9 cellular contexts compared by ENCODE assay signal in genomic region chr1:93347319-93347899, GRCh38. TPM values are rescaled to one million over a fixed set of nuclear protein-coding genes. Genes with fewer than 3 reads are reported as not detected.
DNase-seq lines count a peak whose midpoint lies in the region; ATAC-seq and TF ChIP-seq lines count a peak whose summit lies in the region.
"Had no signal": no experiment of that assay in that cellular context is flagged by ENCODE, and none has a peak within 500 bp of the region (broad histone marks: within the 10 kb centered on the region; RNA-seq: fewer than 3 reads in every experiment).

No MANE protein-coding gene starts in this region.

- H3K36me3 ChIP-seq in RWPE2 (ENCODE audit: low read depth): peaks cover 42% of the 10 kb centered on the region
- H3K36me3 ChIP-seq in fibroblast of lung (ENCODE audit: control insufficient read depth, insufficient read depth, low read length): no peaks in the 10 kb centered on the region
- H3K36me3 ChIP-seq in rectal smooth muscle tissue (ENCODE audit: control insufficient read depth, insufficient read depth, low read length): no peaks in the 10 kb centered on the region

- H3K4me1 ChIP-seq in RWPE2 (ENCODE audit: insufficient read depth, poor library complexity, severe bottlenecking) (peaks cover 39% of the 10 kb centered on the region), fibroblast of lung (ENCODE audit: control insufficient read depth, extremely low read depth, insufficient read depth, low read length) (peaks cover 2% of the 10 kb centered on the region), rectal smooth muscle tissue (ENCODE audit: control insufficient read depth, insufficient read depth, low read length) (no peaks in the 10 kb centered on the region)

- DNase-seq in RWPE2 (ENCODE audit: low spot score) (no peak), fibroblast of lung (ENCODE audit: low read depth in 2 of 2) (no peak), COR-L47 (lab: John Stamatoyannopoulos, UW) (no peak), retina (no peak)
- no peak for DNase-seq in stimulated activated naive CD4-positive, alpha-beta T cell (lab: John Stamatoyannopoulos, UW)
- DNase-seq: activated gamma-delta T cell had no signal

- peaks cover 68% of the 10 kb centered on the region for H3K79me2 ChIP-seq in fibroblast of lung (ENCODE audit: control insufficient read depth, insufficient read depth, low read length)

- peak overlapping the region; percentile 94 for H3K4me2 ChIP-seq in fibroblast of lung (ENCODE audit: extremely low read depth, insufficient read depth, low read length)

- H3K9me3 ChIP-seq in RWPE2 (ENCODE audit: severe bottlenecking): no peaks in the 10 kb centered on the region
- no peaks in the 10 kb centered on the region for H3K9me3 ChIP-seq in fibroblast of lung (ENCODE audit: control insufficient read depth, insufficient read depth, low read depth, low read length)

- no peaks in the 10 kb centered on the region for H3K27me3 ChIP-seq in RWPE2 (ENCODE audit: insufficient read depth, poor library complexity, severe bottlenecking)
- no peaks in the 10 kb centered on the region for H3K27me3 ChIP-seq in fibroblast of lung (ENCODE audit: control insufficient read depth, insufficient read depth, low read length)
- H3K27me3 ChIP-seq in rectal smooth muscle tissue (ENCODE audit: control insufficient read depth, insufficient read depth, low read length): no peaks in the 10 kb centered on the region

- H3K27ac ChIP-seq in RWPE2 (ENCODE audit: poor library complexity, severe bottlenecking) (peak overlapping the region; percentile 90), fibroblast of lung (ENCODE audit: insufficient read depth, low read length) (peak overlapping the region; percentile 98), rectal smooth muscle tissue (ENCODE audit: low read depth, low read length) (no peak overlapping the region)

- H3K9ac ChIP-seq in fibroblast of lung (ENCODE audit: insufficient read depth, low read length) (peak overlapping the region; percentile 93), rectal smooth muscle tissue (ENCODE audit: low read length) (no peak overlapping the region)

- H3K4me3 ChIP-seq in GM12875 (ENCODE audit: low read depth, low read length) (peak overlapping the region; percentile 88), RWPE2 (ENCODE audit: severe bottlenecking) (peak overlapping the region; percentile 89), fibroblast of lung (replicated peaks in 1 of 4; ENCODE audit: control extremely low read depth in 1 of 4, insufficient read depth in 1 of 4, low read depth in 3 of 4, low read length in 4 of 4) (peak overlapping the region; percentile 89 to 98 (median 98)), rectal smooth muscle tissue (ENCODE audit: low read length) (peak overlapping the region; percentile 81)

- no peaks in the 10 kb centered on the region for H4K20me1 ChIP-seq in fibroblast of lung (ENCODE audit: control insufficient read depth, extremely low read depth, insufficient read depth, low read length)

- no peak overlapping the region for H2AFZ ChIP-seq in fibroblast of lung (ENCODE audit: low read length)

- TF ChIP-seq CTCF in GM12875 (IDR thresholded peaks at IDR 0.05; ENCODE audit: borderline replicate concordance, insufficient read depth, low read depth, low read length): no peak
- no peak for TF ChIP-seq CTCF in RWPE2 (IDR thresholded peaks at IDR 0.05; ENCODE audit: poor library complexity, severe bottlenecking)
- TF ChIP-seq CTCF in fibroblast of lung (conservative IDR thresholded peaks at IDR 0.05 in 1 of 2, IDR thresholded peaks at IDR 0.05 in 1 of 2; ENCODE audit: low read depth in 1 of 2, low read length in 2 of 2): no peak

- ATAC-seq in RWPE2 (ENCODE audit: low read depth): no peak
- no peak for ATAC-seq in HG03521 (IDR thresholded peaks at IDR 0.05; ENCODE audit: unreplicated experiment)

RNA-seq across cellular contexts. Expression of gene DR1, which starts 1.7 kb away (rescaled TPM):
- 17.2 and 35.0 TPM in 2 replicates for total RNA-seq in fibroblast of lung
- polyA plus RNA-seq in fibroblast of lung: 40.4 and 41.2 TPM in 2 replicates
- polyA plus RNA-seq in fibroblast of lung (2012): 38.6 and 42.7 TPM in 2 replicates
- 7.3 and 17.3 TPM in 2 replicates for polyA minus RNA-seq in fibroblast of lung (ENCODE audit: low replicate concordance)
